ENCODE assay signal across 8 cellular contexts in the genomic region with DNA sequence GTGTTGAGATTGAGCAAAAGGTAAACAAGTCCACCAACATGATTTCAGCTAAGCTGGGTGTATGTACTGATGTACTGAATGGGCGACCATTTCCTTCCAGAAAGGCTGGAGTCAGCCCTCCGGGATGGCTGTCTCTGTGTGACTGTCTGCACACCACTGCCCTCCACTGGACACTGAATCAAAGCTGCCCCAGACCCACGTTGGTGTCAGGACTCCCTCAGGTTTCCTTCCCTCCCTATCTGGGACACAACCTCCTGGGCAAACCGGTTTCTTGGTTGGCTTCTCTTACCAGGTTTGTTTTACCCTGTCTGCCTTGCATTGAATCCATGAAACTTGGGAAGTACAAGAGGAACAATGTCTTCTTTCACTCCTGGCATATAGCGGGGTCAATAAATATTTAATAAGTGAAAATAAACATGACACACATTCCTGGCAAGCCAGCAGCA. TPM values are rescaled to one million over a fixed set of nuclear protein-coding genes. Genes with fewer than 3 reads are reported as not detected.
A peak's percentile ranks its signal among the peaks of the same experiment; 100 is the strongest.
DNase-seq lines count a peak whose midpoint lies in the region; ATAC-seq and TF ChIP-seq lines count a peak whose summit lies in the region.

No MANE protein-coding gene starts in this region.

- peak; percentile 61 for ATAC-seq in GM21528 (IDR thresholded peaks at IDR 0.05; ENCODE audit: low FRiP score, unreplicated experiment)
- peak; percentile 58 for ATAC-seq in memory B cell (ENCODE audit: low read depth)
- ATAC-seq in stimulated activated naive CD8-positive, alpha-beta T cell treated with anti-CD3 and anti-CD28 coated beads, Interleukin-15, amount 100 ng/mL, for 72 hours: peak; percentile 60
- no peak for ATAC-seq in HG02884 (IDR thresholded peaks at IDR 0.05; ENCODE audit: unreplicated experiment)

- H3K27ac Mint-ChIP-seq in endothelial cell (ENCODE audit: unreplicated experiment) (no peak overlapping the region), memory B cell (no peak overlapping the region)
- H3K27ac Mint-ChIP-seq in stimulated activated naive CD8-positive, alpha-beta T cell treated with anti-CD3 and anti-CD28 coated beads, Interleukin-15, amount 100 ng/mL, for 72 hours: no peak overlapping the region

- H3K4me1 Mint-ChIP-seq in endothelial cell (ENCODE audit: unreplicated experiment): peaks cover 23% of the 10 kb centered on the region
- no peaks in the 10 kb centered on the region for H3K4me1 Mint-ChIP-seq in memory B cell
- H3K4me1 Mint-ChIP-seq in stimulated activated naive CD8-positive, alpha-beta T cell treated with anti-CD3 and anti-CD28 coated beads, Interleukin-15, amount 100 ng/mL, for 72 hours: peaks cover 6% of the 10 kb centered on the region

- TF ChIP-seq CTCF in endothelial cell (IDR thresholded peaks at IDR 0.05; ENCODE audit: unreplicated experiment): peak; percentile 58

- DNase-seq in COR-L47 (lab: John Stamatoyannopoulos, UW) (peak; percentile 85), NCI-H1092 treated with DMSO at 0.1 percent for 48 hours (lab: John Stamatoyannopoulos, UW) (peak; percentile 89), SK-N-DZ (ENCODE audit: low spot score) (peak; percentile 83), endothelial cell (ENCODE audit: low spot score) (peak; percentile 88), memory B cell (ENCODE audit: low spot score in 2 of 2) (peak in 1 of 2 donors; percentile 11)
- DNase-seq in stimulated activated naive CD8-positive, alpha-beta T cell treated with anti-CD3 and anti-CD28 coated beads, Interleukin-15, amount 100 ng/mL, for 72 hours: peak; percentile 22 to 40

- H3K36me3 Mint-ChIP-seq in endothelial cell (ENCODE audit: low read depth, unreplicated experiment) (no peaks in the 10 kb centered on the region), memory B cell (no peaks in the 10 kb centered on the region)

- no peak overlapping the region for H3K4me3 Mint-ChIP-seq in endothelial cell (ENCODE audit: unreplicated experiment)
- no peak overlapping the region for H3K4me3 Mint-ChIP-seq in memory B cell
- H3K4me3 Mint-ChIP-seq in stimulated activated naive CD8-positive, alpha-beta T cell treated with anti-CD3 and anti-CD28 coated beads, Interleukin-15, amount 100 ng/mL, for 72 hours: no peak overlapping the region

- no peaks in the 10 kb centered on the region for H3K9me3 Mint-ChIP-seq in endothelial cell (ENCODE audit: unreplicated experiment)
- no peaks in the 10 kb centered on the region for H3K9me3 Mint-ChIP-seq in memory B cell
- peaks cover 4 to 7% of the 10 kb centered on the region in 2 donors for H3K9me3 Mint-ChIP-seq in stimulated activated naive CD8-positive, alpha-beta T cell treated with anti-CD3 and anti-CD28 coated beads, Interleukin-15, amount 100 ng/mL, for 72 hours

- H3K27me3 Mint-ChIP-seq in endothelial cell (ENCODE audit: unreplicated experiment) (peaks cover 2% of the 10 kb centered on the region), memory B cell (peaks cover 2% of the 10 kb centered on the region)
- no peaks in the 10 kb centered on the region for H3K27me3 Mint-ChIP-seq in stimulated activated naive CD8-positive, alpha-beta T cell treated with anti-CD3 and anti-CD28 coated beads, Interleukin-15, amount 100 ng/mL, for 72 hours

RNA-seq across cellular contexts. Expression of gene SRP9, which starts 5.3 kb away (rescaled TPM):
- 718 and 771 TPM in 2 replicates for polyA plus RNA-seq in SK-N-DZ (2014; cell fraction: cytosol; rRNA removed)
- polyA plus RNA-seq in SK-N-DZ (2014; cell fraction: nucleus; rRNA removed): 323 and 469 TPM in 2 replicates
- 252 TPM for total RNA-seq in endothelial cell (ENCODE audit: unreplicated experiment)

RNA-seq across cellular contexts. Expression of gene EPHX1, which starts 37.6 kb away (rescaled TPM):
- 6.6 and 8.3 TPM in 2 replicates for polyA plus RNA-seq in SK-N-DZ (2014; cell fraction: cytosol; rRNA removed)
- polyA plus RNA-seq in SK-N-DZ (2014; cell fraction: nucleus; rRNA removed): 3.6 and 4.1 TPM in 2 replicates
- 45.0 TPM for total RNA-seq in endothelial cell (ENCODE audit: unreplicated experiment)
